25 cellular contexts compared by ENCODE assay signal in genomic region chr5:9052421-9052820, GRCh38.
"Had no signal": no experiment of that assay in that cellular context is flagged by ENCODE, and none has a peak within 500 bp of the region (broad histone marks: within the 10 kb centered on the region; RNA-seq: fewer than 3 reads in every experiment).

No MANE protein-coding gene starts in this region.

- H3K4me1 Mint-ChIP-seq: immature natural killer cell; naive thymus-derived CD4-positive, alpha-beta T cell; stimulated activated naive B cell treated with anti-CD40 and anti-IgM and Interleukin-4, amounts not matched to agents 10 μg/mL and 1 μg/mL and 100 μg/mL, for 72 hours had no signal

- H3K4me1 ChIP-seq: right lobe of liver, stomach, testis, upper lobe of right lung had no signal

- H3K4me3 Mint-ChIP-seq: immature natural killer cell; naive thymus-derived CD4-positive, alpha-beta T cell; natural killer cell treated with Interleukin-12 subunit alpha and Interleukin-12 subunit beta and Interleukin-15 and Interleukin-18, amount 100 ng/mL, for 72 hours; stimulated activated naive B cell treated with anti-CD40 and anti-IgM and Interleukin-4, amounts not matched to agents 10 μg/mL and 1 μg/mL and 100 μg/mL, for 72 hours had no signal

- H3K27me3 ChIP-seq: ovary, right atrium auricular region, right lobe of liver, stomach, testis, thyroid gland, upper lobe of right lung had no signal

- H3K9me3 ChIP-seq: left ventricle myocardium inferior, mucosa of descending colon, ovary, right atrium auricular region, right lobe of liver, stomach, testis, thyroid gland, upper lobe of right lung had no signal

- H3K27ac ChIP-seq: left ventricle myocardium inferior, ovary, right atrium auricular region, right lobe of liver, stomach, testis, thyroid gland, upper lobe of right lung had no signal

- H3K27me3 Mint-ChIP-seq: naive thymus-derived CD4-positive, alpha-beta T cell; natural killer cell treated with Interleukin-12 subunit alpha and Interleukin-12 subunit beta and Interleukin-15 and Interleukin-18, amount 100 ng/mL, for 72 hours; stimulated activated naive B cell treated with anti-CD40 and anti-IgM and Interleukin-4, amounts not matched to agents 10 μg/mL and 1 μg/mL and 100 μg/mL, for 72 hours had no signal

- H3K27ac Mint-ChIP-seq: immature natural killer cell; naive thymus-derived CD4-positive, alpha-beta T cell; natural killer cell treated with Interleukin-12 subunit alpha and Interleukin-12 subunit beta and Interleukin-15 and Interleukin-18, amount 100 ng/mL, for 72 hours; progenitor cell of endocrine pancreas; stimulated activated naive B cell treated with anti-CD40 and anti-IgM and Interleukin-4, amounts not matched to agents 10 μg/mL and 1 μg/mL and 100 μg/mL, for 72 hours had no signal

- ATAC-seq: left colon; mucosa of descending colon; naive thymus-derived CD4-positive, alpha-beta T cell; natural killer cell treated with Interleukin-12 subunit alpha and Interleukin-12 subunit beta and Interleukin-15 and Interleukin-18, amount 100 ng/mL, for 72 hours; right lobe of liver; stimulated activated naive B cell treated with anti-CD40 and anti-IgM and Interleukin-4, amounts not matched to agents 10 μg/mL and 1 μg/mL and 100 μg/mL, for 72 hours; stimulated activated naive CD8-positive, alpha-beta T cell treated with anti-CD3 and anti-CD28 coated beads, Interleukin-15, Interleukin-2, amounts not matched to agents 100 U/mL and 50 U/mL, for 24 hours; upper lobe of right lung had no signal

- H3K4me3 ChIP-seq: left ventricle myocardium inferior, lung, mucosa of descending colon, ovary, right atrium auricular region, right lobe of liver, stomach, testis, thyroid gland, upper lobe of right lung had no signal

- DNase-seq: hippocampal formation; immature natural killer cell; kidney; left colon; left ventricle myocardium inferior; midbrain; mucosa of descending colon; naive thymus-derived CD4-positive, alpha-beta T cell; ovary; right lobe of liver; stimulated activated CD4-positive, alpha-beta T cell treated with anti-CD3 and anti-CD28 coated beads, Interleukin-12 subunit alpha, Interleukin-12 subunit beta, amount 100 ng/mL, for 4 hours; stimulated activated CD4-positive, alpha-beta T cell treated with anti-CD3 and anti-CD28 coated beads, Interleukin-15, amount 100 ng/mL, for 24 hours; stimulated activated CD4-positive, alpha-beta T cell treated with anti-CD3 and anti-CD28 coated beads, Interleukin-2, amount 100 ng/mL, for 24 hours; stimulated activated CD4-positive, alpha-beta T cell treated with anti-CD3 and anti-CD28 coated beads, Interleukin-4, amount 100 ng/mL, for 1 hour; stimulated activated naive B cell treated with anti-CD40 and anti-IgM and Interleukin-4, amounts not matched to agents 10 μg/mL and 1 μg/mL and 100 μg/mL, for 72 hours; stimulated activated naive CD8-positive, alpha-beta T cell treated with anti-CD3 and anti-CD28 coated beads, Interleukin-15, Interleukin-2, amounts not matched to agents 100 U/mL and 50 U/mL, for 24 hours; stomach; testis; thyroid gland; trophoblast cell; upper lobe of right lung had no signal

- H3K36me3 Mint-ChIP-seq: immature natural killer cell; naive thymus-derived CD4-positive, alpha-beta T cell; natural killer cell treated with Interleukin-12 subunit alpha and Interleukin-12 subunit beta and Interleukin-15 and Interleukin-18, amount 100 ng/mL, for 72 hours; stimulated activated naive B cell treated with anti-CD40 and anti-IgM and Interleukin-4, amounts not matched to agents 10 μg/mL and 1 μg/mL and 100 μg/mL, for 72 hours had no signal

- H3K36me3 ChIP-seq: left ventricle myocardium inferior, ovary, right atrium auricular region, right lobe of liver, thyroid gland, upper lobe of right lung had no signal
